ENCODE assay signal across 8 cellular contexts in genomic region chr2:191617589-191617988, GRCh38.
DNase-seq lines count a peak whose midpoint lies in the region; ATAC-seq, FAIRE-seq and TF ChIP-seq lines count a peak whose summit lies in the region.

No MANE protein-coding gene starts in this region.

- TF ChIP-seq POLR2A in ovary (IDR thresholded peaks at IDR 0.05) = no peak

- intact Hi-C loops in ovary (cut with DNase I) = no loop called here

- WGBS in ovary, 3 donors = 75 to 82% (median 81%) methylated on average over 4 of the region's 4 CpGs

- H3K4me1 ChIP-seq in ovary (ENCODE audit: insufficient read depth) = no peaks in the 10 kb centered on the region

- TF ChIP-seq CTCF in ovary (IDR thresholded peaks at IDR 0.05) = no peak

- no peaks in the 10 kb centered on the region for H3K27me3 ChIP-seq in ovary

- no peak overlapping the region for H3K4me3 ChIP-seq in ovary

- no peak overlapping the region for H3K27ac ChIP-seq in ovary

- peak; percentile 79 for FAIRE-seq in RCC 7860 (lab: Jason Lieb, UNC)

- TF ChIP-seq EP300 in ovary (IDR thresholded peaks at IDR 0.05) = no peak

- DNase-seq in RCC 7860 (ENCODE audit: low spot score) (peak; percentile 72), dermis blood vessel endothelial cell (peak; percentile 34), NCI-H446 (lab: John Stamatoyannopoulos, UW) (no peak), ovary (no peak), NCI-H345 (lab: John Stamatoyannopoulos, UW) (no peak), middle frontal gyrus (ENCODE audit: extremely low spot score, low spot score) (no peak)

- H3K9me3 ChIP-seq in ovary = no peaks in the 10 kb centered on the region

- peak; percentile 95 for ATAC-seq in GM18858 (IDR thresholded peaks at IDR 0.05; ENCODE audit: unreplicated experiment)
- peak; percentile 85 for ATAC-seq in HG02763 (IDR thresholded peaks at IDR 0.05; ENCODE audit: unreplicated experiment)

- H3K36me3 ChIP-seq in ovary = no peaks in the 10 kb centered on the region

Comparison
In these comparisons a context has a peak if more than half of its experiments do, and no peak if none do; other contexts are left out.
1. DNase-seq: peak in RCC 7860 (single experiment) and dermis blood vessel endothelial cell (single experiment); none in NCI-H446 (0 of 2), ovary (0 of 5), NCI-H345 (single experiment) and middle frontal gyrus (single experiment).